20 cellular contexts compared by ENCODE assay signal in the genomic region with DNA sequence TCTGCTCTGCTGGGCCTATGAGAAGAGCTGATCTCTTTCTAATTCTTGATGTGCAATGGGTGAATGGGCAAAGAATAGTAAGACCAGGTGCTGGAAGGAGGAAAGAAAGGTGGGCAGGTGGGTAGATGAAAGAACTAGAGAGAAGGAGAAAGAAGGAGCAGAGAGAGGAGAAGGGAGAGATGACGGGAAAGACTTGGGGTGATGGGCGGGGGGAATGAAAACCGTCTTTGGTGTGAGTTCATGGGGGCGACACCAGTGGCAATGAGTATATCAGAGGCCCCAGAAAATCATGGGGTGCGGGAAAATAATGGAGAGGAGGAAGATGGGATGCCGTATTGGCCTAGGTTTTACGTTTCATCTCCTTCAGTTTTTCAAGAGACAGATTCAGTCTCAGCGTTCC.
DNase-seq lines count a peak whose midpoint lies in the region; ATAC-seq and TF ChIP-seq lines count a peak whose summit lies in the region.
"Had no signal": no experiment of that assay in that cellular context is flagged by ENCODE, and none has a peak within 500 bp of the region (broad histone marks: within the 10 kb centered on the region; RNA-seq: fewer than 3 reads in every experiment).

No MANE protein-coding gene starts in this region.

- H3K4me1 ChIP-seq in colonic mucosa (no peaks in the 10 kb centered on the region), muscle layer of colon (ENCODE audit: insufficient read depth, low read length) (peaks cover 51% of the 10 kb centered on the region), stomach smooth muscle (ENCODE audit: control insufficient read depth, insufficient read depth, low read length) (peaks cover 73% of the 10 kb centered on the region), mucosa of descending colon (ENCODE audit: low read depth) (peaks cover 2% of the 10 kb centered on the region)

- H3K9me3 ChIP-seq in colonic mucosa (no peaks in the 10 kb centered on the region), muscle layer of colon (ENCODE audit: low read length) (no peaks in the 10 kb centered on the region), stomach smooth muscle (ENCODE audit: control insufficient read depth in 2 of 2, low read length in 2 of 2) (no peaks in the 10 kb centered on the region), mucosa of descending colon (no peaks in the 10 kb centered on the region)
- H3K9me3 ChIP-seq: BE2C, ovary, testis had no signal

- no peak for DNase-seq in T-helper 2 cell treated with Interferon-gamma antibody and Interleukin-4, amounts not matched to agents 5 μg/mL and 100 μg/mL, for 36 hours (ENCODE audit: low spot score)
- no peak for DNase-seq in T-helper 2 cell
- no peak for DNase-seq in colonic mucosa
- no peak for DNase-seq in SHP77 (lab: John Stamatoyannopoulos, UW)
- DNase-seq in MV-4-11 (lab: John Stamatoyannopoulos, UW), result no peak
- no peak for DNase-seq in mucosa of descending colon
- DNase-seq: activated CD8-positive, alpha-beta memory T cell treated with anti-CD3 and anti-CD28 coated beads, Interleukin-2, amount 50 U/mL, for 4 hours; BE2C; DND-41; H9; NCI-H526 treated with DMSO at 0.1 percent for 48 hours; ovary; PC-3; stimulated activated CD4-positive, alpha-beta T cell treated with anti-CD3 and anti-CD28 coated beads, Interleukin-4, amount 100 ng/mL, for 1 hour; T1000; testis had no signal

- peak overlapping the region; percentile 3 for H3K27ac Mint-ChIP-seq in T-helper 2 cell treated with Interferon-gamma antibody and Interleukin-4, amounts not matched to agents 5 μg/mL and 100 μg/mL, for 36 hours

- no peaks in the 10 kb centered on the region for H3K27me3 ChIP-seq in colonic mucosa
- H3K27me3 ChIP-seq in muscle layer of colon (ENCODE audit: control insufficient read depth in 1 of 2, insufficient read depth in 2 of 2, low read length in 2 of 2), result no peaks in the 10 kb centered on the region
- no peaks in the 10 kb centered on the region for H3K27me3 ChIP-seq in stomach smooth muscle (ENCODE audit: control insufficient read depth in 1 of 2, insufficient read depth in 2 of 2, low read length in 2 of 2)
- H3K27me3 ChIP-seq: BE2C, hepatocyte, ovary, testis had no signal

- TF ChIP-seq CTCF in colonic mucosa (IDR thresholded peaks at IDR 0.05) (no peak), mucosa of descending colon (IDR thresholded peaks at IDR 0.05) (no peak)

- no peak overlapping the region for H3K4me3 ChIP-seq in colonic mucosa
- no peak overlapping the region for H3K4me3 ChIP-seq in muscle layer of colon (ENCODE audit: low read depth in 1 of 2, low read length in 2 of 2)
- peak overlapping the region in 1 of 2 donors; percentile 7 for H3K4me3 ChIP-seq in stomach smooth muscle (ENCODE audit: low read length in 2 of 2)
- H3K4me3 ChIP-seq in mucosa of descending colon, result no peak overlapping the region
- H3K4me3 ChIP-seq: hepatocyte, ovary, testis had no signal

- H3K27me3 Mint-ChIP-seq in T-helper 2 cell treated with Interferon-gamma antibody and Interleukin-4, amounts not matched to agents 5 μg/mL and 100 μg/mL, for 36 hours (ENCODE audit: low read depth), result no peaks in the 10 kb centered on the region

- intact Hi-C loops in colonic mucosa (cut with DNase I) (no loop called here), mucosa of descending colon (cut with DNase I, micrococcal nuclease) (no loop called here)

- H3K36me3 ChIP-seq in colonic mucosa (peaks cover 10% of the 10 kb centered on the region), muscle layer of colon (ENCODE audit: insufficient read depth, low read length) (no peaks in the 10 kb centered on the region), stomach smooth muscle (ENCODE audit: control insufficient read depth in 2 of 2, insufficient read depth in 2 of 2, low read length in 2 of 2) (peaks cover 0 to 2% of the 10 kb centered on the region in 2 donors), mucosa of descending colon (ENCODE audit: low read depth) (peaks cover 3% of the 10 kb centered on the region)
- H3K36me3 ChIP-seq: ovary had no signal

- peaks cover 6% of the 10 kb centered on the region for H3K4me1 Mint-ChIP-seq in T-helper 2 cell treated with Interferon-gamma antibody and Interleukin-4, amounts not matched to agents 5 μg/mL and 100 μg/mL, for 36 hours (ENCODE audit: low read depth)

- peaks cover 2% of the 10 kb centered on the region for H3K36me3 Mint-ChIP-seq in T-helper 2 cell treated with Interferon-gamma antibody and Interleukin-4, amounts not matched to agents 5 μg/mL and 100 μg/mL, for 36 hours (ENCODE audit: low read depth)

- H3K4me3 Mint-ChIP-seq in T-helper 2 cell treated with Interferon-gamma antibody and Interleukin-4, amounts not matched to agents 5 μg/mL and 100 μg/mL, for 36 hours, result no peak overlapping the region
- H3K4me3 Mint-ChIP-seq: H9 had no signal

- H3K27ac ChIP-seq in colonic mucosa (peak overlapping the region; percentile 53), muscle layer of colon (ENCODE audit: low read depth, low read length) (peak overlapping the region; percentile 67), stomach smooth muscle (ENCODE audit: low read length) (peak overlapping the region; percentile 97)
- H3K27ac ChIP-seq: 22Rv1 had no signal

- no peak for ATAC-seq in mucosa of descending colon
- ATAC-seq: PC-3 had no signal

- H3K9me3 Mint-ChIP-seq in T-helper 2 cell treated with Interferon-gamma antibody and Interleukin-4, amounts not matched to agents 5 μg/mL and 100 μg/mL, for 36 hours, result no peaks in the 10 kb centered on the region
- H3K9me3 Mint-ChIP-seq: H9 had no signal

- H3K9ac ChIP-seq in colonic mucosa (ENCODE audit: low read depth in 2 of 2, low read length in 2 of 2) (peak overlapping the region in 1 of 2 donors; percentile 8), muscle layer of colon (ENCODE audit: low read length) (no peak overlapping the region), stomach smooth muscle (ENCODE audit: low read length in 2 of 2) (peak overlapping the region; percentile 62 to 67)
